1 cellular context compared by ENCODE assay signal in the genomic region with DNA sequence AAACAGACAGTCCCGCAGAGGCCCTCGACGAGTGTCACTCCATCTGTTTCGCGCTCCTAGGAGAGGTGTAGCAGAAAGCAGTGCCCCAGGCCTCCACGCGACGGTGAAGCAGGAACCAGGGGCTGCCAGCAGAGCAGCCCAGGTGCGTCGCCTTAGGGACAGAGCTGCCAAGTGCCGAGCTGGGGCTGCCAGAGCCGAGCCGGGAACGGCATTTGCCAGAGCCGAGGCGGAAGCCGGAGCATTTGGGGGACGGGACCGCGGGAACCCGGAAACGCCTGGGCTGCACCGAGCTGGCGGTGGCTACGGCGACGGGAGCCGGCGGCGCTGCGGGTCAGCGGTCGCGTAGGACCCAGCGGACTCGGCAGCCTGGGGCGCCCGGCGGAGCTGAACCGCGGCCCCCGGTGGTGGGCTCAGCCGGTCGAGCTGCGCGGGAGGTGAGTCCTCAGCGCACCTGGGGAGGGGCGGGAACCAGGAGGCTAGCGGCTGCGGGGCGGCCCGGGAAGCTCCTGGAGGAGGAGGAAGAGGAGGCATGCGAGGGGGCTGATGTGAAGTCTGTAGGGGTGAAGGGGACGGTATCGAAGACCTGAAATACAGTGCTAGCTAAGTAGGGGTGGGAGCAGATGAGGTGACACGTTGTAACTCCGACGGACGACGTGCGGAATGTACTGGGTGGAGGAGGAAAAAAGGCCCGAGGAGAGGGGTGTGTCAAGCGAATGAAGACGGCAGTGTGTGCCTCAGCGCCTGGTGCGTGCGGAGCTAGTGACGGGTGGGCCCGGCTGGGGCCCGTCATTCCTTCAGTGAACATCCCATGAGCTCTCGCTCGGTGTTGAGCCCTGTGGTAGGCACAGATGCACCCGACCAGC.
TF ChIP-seq lines count a peak whose summit lies in the region.

A gene (plus strand): TSS at position 268 of the 863 bp plus-strand sequence. CDS start 23,559 bp downstream, outside the sequence.

TF ChIP-seq in HepG2, 621 proteins besides CTCF, POLR2A, EP300 and RAD21 (continued from another document and continues in another):
- TF ChIP-seq, protein P1, sequence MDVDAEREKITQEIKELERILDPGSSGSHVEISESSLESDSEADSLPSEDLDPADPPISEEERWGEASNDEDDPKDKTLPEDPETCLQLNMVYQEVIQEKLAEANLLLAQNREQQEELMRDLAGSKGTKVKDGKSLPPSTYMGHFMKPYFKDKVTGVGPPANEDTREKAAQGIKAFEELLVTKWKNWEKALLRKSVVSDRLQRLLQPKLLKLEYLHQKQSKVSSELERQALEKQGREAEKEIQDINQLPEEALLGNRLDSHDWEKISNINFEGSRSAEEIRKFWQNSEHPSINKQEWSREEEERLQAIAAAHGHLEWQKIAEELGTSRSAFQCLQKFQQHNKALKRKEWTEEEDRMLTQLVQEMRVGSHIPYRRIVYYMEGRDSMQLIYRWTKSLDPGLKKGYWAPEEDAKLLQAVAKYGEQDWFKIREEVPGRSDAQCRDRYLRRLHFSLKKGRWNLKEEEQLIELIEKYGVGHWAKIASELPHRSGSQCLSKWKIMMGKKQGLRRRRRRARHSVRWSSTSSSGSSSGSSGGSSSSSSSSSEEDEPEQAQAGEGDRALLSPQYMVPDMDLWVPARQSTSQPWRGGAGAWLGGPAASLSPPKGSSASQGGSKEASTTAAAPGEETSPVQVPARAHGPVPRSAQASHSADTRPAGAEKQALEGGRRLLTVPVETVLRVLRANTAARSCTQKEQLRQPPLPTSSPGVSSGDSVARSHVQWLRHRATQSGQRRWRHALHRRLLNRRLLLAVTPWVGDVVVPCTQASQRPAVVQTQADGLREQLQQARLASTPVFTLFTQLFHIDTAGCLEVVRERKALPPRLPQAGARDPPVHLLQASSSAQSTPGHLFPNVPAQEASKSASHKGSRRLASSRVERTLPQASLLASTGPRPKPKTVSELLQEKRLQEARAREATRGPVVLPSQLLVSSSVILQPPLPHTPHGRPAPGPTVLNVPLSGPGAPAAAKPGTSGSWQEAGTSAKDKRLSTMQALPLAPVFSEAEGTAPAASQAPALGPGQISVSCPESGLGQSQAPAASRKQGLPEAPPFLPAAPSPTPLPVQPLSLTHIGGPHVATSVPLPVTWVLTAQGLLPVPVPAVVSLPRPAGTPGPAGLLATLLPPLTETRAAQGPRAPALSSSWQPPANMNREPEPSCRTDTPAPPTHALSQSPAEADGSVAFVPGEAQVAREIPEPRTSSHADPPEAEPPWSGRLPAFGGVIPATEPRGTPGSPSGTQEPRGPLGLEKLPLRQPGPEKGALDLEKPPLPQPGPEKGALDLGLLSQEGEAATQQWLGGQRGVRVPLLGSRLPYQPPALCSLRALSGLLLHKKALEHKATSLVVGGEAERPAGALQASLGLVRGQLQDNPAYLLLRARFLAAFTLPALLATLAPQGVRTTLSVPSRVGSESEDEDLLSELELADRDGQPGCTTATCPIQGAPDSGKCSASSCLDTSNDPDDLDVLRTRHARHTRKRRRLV (CRISPR knock-in tag; IDR thresholded peaks at IDR 0.05), result peak; percentile 93
- 0 out of 2 replicates have a peak, but pooled peaks have one; percentile 41 for TF ChIP-seq SETDB1 (CRISPR knock-in tag; IDR thresholded peaks at IDR 0.05; ENCODE audit: borderline replicate concordance)
- no peak for TF ChIP-seq FOXM1 (CRISPR knock-in tag; IDR thresholded peaks at IDR 0.05)
- TF ChIP-seq, protein P2, sequence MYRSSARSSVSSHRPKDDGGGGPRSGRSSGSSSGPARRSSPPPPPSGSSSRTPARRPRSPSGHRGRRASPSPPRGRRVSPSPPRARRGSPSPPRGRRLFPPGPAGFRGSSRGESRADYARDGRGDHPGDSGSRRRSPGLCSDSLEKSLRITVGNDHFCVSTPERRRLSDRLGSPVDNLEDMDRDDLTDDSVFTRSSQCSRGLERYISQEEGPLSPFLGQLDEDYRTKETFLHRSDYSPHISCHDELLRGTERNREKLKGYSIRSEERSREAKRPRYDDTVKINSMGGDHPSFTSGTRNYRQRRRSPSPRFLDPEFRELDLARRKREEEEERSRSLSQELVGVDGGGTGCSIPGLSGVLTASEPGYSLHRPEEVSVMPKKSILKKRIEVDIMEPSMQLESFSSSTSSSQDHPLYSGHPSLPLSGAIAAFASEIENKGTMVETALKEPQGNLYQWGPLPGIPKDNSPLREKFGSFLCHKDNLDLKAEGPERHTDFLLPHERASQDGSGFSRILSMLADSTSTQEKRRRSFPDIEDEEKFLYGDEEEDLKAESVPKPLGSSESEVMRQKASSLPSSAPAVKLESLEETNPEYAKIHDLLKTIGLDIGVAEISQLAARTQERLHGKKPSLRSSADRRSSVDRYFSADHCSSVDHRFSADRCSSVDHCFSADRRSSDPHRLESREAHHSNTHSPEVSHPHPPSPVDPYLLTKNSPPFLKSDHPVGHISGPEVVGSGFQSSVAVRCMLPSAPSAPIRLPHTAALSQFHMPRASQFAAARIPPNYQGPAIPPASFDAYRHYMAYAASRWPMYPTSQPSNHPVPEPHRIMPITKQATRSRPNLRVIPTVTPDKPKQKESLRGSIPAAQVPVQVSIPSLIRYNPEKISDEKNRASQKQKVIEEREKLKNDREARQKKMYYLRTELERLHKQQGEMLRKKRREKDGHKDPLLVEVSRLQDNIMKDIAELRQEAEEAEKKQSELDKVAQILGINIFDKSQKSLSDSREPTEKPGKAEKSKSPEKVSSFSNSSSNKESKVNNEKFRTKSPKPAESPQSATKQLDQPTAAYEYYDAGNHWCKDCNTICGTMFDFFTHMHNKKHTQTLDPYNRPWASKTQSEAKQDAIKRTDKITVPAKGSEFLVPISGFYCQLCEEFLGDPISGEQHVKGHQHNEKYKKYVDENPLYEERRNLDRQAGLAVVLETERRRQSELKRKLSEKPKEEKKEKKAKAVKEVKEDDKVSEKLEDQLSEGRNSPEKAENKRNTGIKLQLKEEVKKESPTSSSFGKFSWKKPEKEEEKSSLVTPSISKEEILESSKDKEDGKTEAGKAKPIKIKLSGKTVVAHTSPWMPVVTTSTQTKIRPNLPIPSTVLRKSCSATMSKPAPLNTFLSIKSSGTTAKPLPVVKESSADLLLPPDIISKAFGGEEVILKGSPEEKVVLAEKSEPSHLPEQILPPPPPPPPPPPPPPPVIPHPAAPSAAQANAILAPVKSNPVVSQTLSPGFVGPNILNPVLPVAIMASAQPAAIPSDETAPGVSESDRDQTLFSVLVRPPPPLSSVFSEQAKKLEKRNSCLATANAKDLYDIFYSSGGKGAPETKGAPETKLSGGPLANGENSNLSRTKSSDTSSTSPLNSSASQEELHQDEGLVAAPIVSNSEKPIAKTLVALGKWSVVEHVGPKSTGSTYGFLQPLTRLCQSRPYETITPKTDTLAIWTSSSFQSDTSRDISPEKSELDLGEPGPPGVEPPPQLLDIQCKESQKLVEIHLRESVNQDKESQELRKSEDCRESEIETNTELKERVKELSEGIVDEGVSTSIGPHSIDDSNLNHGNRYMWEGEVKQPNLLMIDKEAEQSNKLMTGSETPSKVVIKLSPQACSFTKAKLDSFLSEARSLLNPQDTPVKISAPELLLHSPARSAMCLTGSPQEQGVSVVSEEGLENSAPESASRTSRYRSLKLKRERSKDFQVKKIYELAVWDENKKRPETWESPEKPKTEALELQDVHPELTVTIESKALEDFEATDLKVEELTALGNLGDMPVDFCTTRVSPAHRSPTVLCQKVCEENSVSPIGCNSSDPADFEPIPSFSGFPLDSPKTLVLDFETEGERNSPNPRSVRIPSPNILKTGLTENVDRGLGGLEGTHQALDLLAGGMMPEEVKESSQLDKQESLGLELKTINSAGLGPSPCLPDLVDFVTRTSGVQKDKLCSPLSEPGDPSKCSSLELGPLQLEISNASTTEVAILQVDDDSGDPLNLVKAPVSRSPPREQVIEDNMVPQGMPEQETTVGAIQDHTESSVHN (CRISPR knock-in tag; IDR thresholded peaks at IDR 0.05), result no peak; the same call in 1 of the 2 replicates
- TF ChIP-seq, protein P3, sequence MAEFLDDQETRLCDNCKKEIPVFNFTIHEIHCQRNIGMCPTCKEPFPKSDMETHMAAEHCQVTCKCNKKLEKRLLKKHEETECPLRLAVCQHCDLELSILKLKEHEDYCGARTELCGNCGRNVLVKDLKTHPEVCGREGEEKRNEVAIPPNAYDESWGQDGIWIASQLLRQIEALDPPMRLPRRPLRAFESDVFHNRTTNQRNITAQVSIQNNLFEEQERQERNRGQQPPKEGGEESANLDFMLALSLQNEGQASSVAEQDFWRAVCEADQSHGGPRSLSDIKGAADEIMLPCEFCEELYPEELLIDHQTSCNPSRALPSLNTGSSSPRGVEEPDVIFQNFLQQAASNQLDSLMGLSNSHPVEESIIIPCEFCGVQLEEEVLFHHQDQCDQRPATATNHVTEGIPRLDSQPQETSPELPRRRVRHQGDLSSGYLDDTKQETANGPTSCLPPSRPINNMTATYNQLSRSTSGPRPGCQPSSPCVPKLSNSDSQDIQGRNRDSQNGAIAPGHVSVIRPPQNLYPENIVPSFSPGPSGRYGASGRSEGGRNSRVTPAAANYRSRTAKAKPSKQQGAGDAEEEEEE (CRISPR knock-in tag; IDR thresholded peaks at IDR 0.05; ENCODE audit: borderline replicate concordance), result peak; percentile 79; the same call in 1 of the 2 replicates
- TF ChIP-seq DNMT1 (CRISPR knock-in tag; IDR thresholded peaks at IDR 0.05), result peak; percentile 92
- TF ChIP-seq NBN (conservative IDR thresholded peaks at IDR 0.05), result no peak
- peak; percentile 77; the same call in 1 of the 2 replicates for TF ChIP-seq ZNF367 (CRISPR knock-in tag; IDR thresholded peaks at IDR 0.05; ENCODE audit: borderline replicate concordance)
- no peak for TF ChIP-seq PLRG1 (conservative IDR thresholded peaks at IDR 0.05)
- TF ChIP-seq ZFP37 (CRISPR knock-in tag; IDR thresholded peaks at IDR 0.05; ENCODE audit: borderline replicate concordance), result peak; percentile 69; the same call in 1 of the 2 replicates
- TF ChIP-seq AGO1 (IDR thresholded peaks at IDR 0.05; ENCODE audit: low read depth, low read length, poor library complexity, severe bottlenecking), result peak; percentile 77
- peak; percentile 62; the same call in 1 of the 2 replicates for TF ChIP-seq JUND (CRISPR knock-in tag; IDR thresholded peaks at IDR 0.05)
- TF ChIP-seq, protein P4, sequence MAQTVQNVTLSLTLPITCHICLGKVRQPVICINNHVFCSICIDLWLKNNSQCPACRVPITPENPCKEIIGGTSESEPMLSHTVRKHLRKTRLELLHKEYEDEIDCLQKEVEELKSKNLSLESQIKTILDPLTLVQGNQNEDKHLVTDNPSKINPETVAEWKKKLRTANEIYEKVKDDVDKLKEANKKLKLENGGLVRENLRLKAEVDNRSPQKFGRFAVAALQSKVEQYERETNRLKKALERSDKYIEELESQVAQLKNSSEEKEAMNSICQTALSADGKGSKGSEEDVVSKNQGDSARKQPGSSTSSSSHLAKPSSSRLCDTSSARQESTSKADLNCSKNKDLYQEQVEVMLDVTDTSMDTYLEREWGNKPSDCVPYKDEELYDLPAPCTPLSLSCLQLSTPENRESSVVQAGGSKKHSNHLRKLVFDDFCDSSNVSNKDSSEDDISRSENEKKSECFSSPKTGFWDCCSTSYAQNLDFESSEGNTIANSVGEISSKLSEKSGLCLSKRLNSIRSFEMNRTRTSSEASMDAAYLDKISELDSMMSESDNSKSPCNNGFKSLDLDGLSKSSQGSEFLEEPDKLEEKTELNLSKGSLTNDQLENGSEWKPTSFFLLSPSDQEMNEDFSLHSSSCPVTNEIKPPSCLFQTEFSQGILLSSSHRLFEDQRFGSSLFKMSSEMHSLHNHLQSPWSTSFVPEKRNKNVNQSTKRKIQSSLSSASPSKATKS (CRISPR knock-in tag; IDR thresholded peaks at IDR 0.05), result no peak
- peak; percentile 78 for TF ChIP-seq JARID2 (CRISPR knock-in tag; IDR thresholded peaks at IDR 0.05; ENCODE audit: insufficient replicate concordance)
- TF ChIP-seq, protein P5, sequence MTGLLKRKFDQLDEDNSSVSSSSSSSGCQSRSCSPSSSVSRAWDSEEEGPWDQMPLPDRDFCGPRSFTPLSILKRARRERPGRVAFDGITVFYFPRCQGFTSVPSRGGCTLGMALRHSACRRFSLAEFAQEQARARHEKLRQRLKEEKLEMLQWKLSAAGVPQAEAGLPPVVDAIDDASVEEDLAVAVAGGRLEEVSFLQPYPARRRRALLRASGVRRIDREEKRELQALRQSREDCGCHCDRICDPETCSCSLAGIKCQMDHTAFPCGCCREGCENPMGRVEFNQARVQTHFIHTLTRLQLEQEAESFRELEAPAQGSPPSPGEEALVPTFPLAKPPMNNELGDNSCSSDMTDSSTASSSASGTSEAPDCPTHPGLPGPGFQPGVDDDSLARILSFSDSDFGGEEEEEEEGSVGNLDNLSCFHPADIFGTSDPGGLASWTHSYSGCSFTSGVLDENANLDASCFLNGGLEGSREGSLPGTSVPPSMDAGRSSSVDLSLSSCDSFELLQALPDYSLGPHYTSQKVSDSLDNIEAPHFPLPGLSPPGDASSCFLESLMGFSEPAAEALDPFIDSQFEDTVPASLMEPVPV (CRISPR knock-in tag; IDR thresholded peaks at IDR 0.05), result peak; percentile 72
- peak; percentile 93; the same call in 1 of the 2 replicates for TF ChIP-seq ZNF33B (CRISPR knock-in tag; IDR thresholded peaks at IDR 0.05)
- TF ChIP-seq EED (CRISPR knock-in tag; IDR thresholded peaks at IDR 0.05), result peak; percentile 99
- peak; percentile 97 for TF ChIP-seq CHCHD3 (CRISPR knock-in tag; IDR thresholded peaks at IDR 0.05)
- TF ChIP-seq HNRNPL (IDR thresholded peaks at IDR 0.05; ENCODE audit: low read depth, low read length), result peak; percentile 82
- 0 out of 2 replicates have a peak, but pooled peaks have one; percentile 41 for TF ChIP-seq ZNF878 (CRISPR knock-in tag; IDR thresholded peaks at IDR 0.05)
- peak; percentile 96 for TF ChIP-seq SMAD1 (CRISPR knock-in tag; IDR thresholded peaks at IDR 0.05; ENCODE audit: borderline replicate concordance, low read depth)
- peak; percentile 57; the same call in 1 of the 2 replicates for TF ChIP-seq GZF1 (CRISPR knock-in tag; IDR thresholded peaks at IDR 0.05)
- TF ChIP-seq POLR2AphosphoS5 (IDR thresholded peaks at IDR 0.05; ENCODE audit: low read depth, low read length), result peak; percentile 80
- 0 out of 2 replicates have a peak, but pooled peaks have one; percentile 95 for TF ChIP-seq PRMT3 (CRISPR knock-in tag; IDR thresholded peaks at IDR 0.05; ENCODE audit: borderline replicate concordance, low read depth)
- TF ChIP-seq ZNF720 (CRISPR knock-in tag; IDR thresholded peaks at IDR 0.05), result peak; percentile 73; the same call in 1 of the 2 replicates
- TF ChIP-seq SIX4 (CRISPR knock-in tag; IDR thresholded peaks at IDR 0.05), result peak; percentile 72; the same call in 1 of the 2 replicates
- TF ChIP-seq, protein P6, sequence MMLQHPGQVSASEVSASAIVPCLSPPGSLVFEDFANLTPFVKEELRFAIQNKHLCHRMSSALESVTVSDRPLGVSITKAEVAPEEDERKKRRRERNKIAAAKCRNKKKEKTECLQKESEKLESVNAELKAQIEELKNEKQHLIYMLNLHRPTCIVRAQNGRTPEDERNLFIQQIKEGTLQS (CRISPR knock-in tag; IDR thresholded peaks at IDR 0.05), result peak; percentile 56; the same call in 1 of the 2 replicates
- peak; percentile 69 for TF ChIP-seq HCFC1 (IDR thresholded peaks at IDR 0.05; ENCODE audit: low read depth, low read length)
- TF ChIP-seq, protein P7, sequence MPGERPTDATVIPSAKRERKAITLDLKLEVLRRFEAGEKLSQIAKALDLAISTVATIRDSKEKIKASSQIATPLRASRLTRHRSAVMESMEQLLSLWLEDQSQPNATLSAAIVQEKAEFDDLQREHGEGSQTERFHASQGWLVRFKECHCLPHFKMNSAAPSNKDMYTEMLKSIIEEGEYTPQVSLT (CRISPR knock-in tag; IDR thresholded peaks at IDR 0.05; ENCODE audit: borderline replicate concordance, low read depth), result no peak; the same call in 1 of the 2 replicates
- no peak for TF ChIP-seq HNRNPUL1 (IDR thresholded peaks at IDR 0.05; ENCODE audit: low read depth, low read length)
- TF ChIP-seq, protein P8, sequence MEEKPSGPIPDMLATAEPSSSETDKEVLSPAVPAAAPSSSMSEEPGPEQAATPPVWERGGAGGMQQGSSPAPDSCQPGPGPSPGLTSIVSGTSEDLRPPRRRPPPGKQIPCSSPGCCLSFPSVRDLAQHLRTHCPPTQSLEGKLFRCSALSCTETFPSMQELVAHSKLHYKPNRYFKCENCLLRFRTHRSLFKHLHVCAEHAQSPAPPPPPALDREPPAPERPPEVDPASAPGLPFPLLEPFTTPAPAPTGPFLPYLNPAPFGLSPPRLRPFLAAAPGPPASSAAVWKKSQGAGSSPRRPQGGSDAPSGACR (CRISPR knock-in tag; IDR thresholded peaks at IDR 0.05), result peak; percentile 98
